Comparison of ENCODE assay signal across 35 cellular contexts in genomic region chr1:34950428-34950827, GRCh38.
"Had no signal": no experiment of that assay in that cellular context is flagged by ENCODE, and none has a peak within 500 bp of the region (broad histone marks: within the 10 kb centered on the region; RNA-seq: fewer than 3 reads in every experiment).

No MANE protein-coding gene starts in this region.

- H3K36me3 ChIP-seq: MG63 had no signal

- DNase-seq: Karpas-422, Kasumi-1, MG63, MM.1S, MV-4-11, NCI-H1048, NCI-H1092, NCI-H1092 treated with DMSO at 0.1 percent for 48 hours, NCI-H1105, NCI-H1105 treated with DMSO at 0.1 percent for 48 hours, NCI-H1417, NCI-H1417 treated with DMSO at 0.1 percent for 48 hours, NCI-H1436, NCI-H1436 treated with DMSO at 0.1 percent for 48 hours, NCI-H146, NCI-H1694, NCI-H1694 treated with DMSO at 0.1 percent for 48 hours, NCI-H187, NCI-H187 treated with DMSO at 0.1 percent for 48 hours, NCI-H1930, NCI-H2029, NCI-H2029 treated with DMSO at 0.1 percent for 48 hours, NCI-H2081, NCI-H2081 treated with DMSO at 0.1 percent for 48 hours, NCI-H2107, NCI-H2171, NCI-H2171 treated with DMSO at 0.1 percent for 48 hours, NCI-H2227 treated with DMSO at 0.1 percent for 48 hours, NCI-H226, NCI-H345, NCI-H446, NCI-H446 treated with DMSO at 0.1 percent for 48 hours, NCI-H510A, NCI-H510A treated with DMSO at 0.1 percent for 48 hours, NCI-H524 had no signal

- H3K4me3 ChIP-seq: MG63 had no signal
